10 cellular contexts compared by ENCODE assay signal in genomic region chr19:57820599-57820998, GRCh38. TPM values are rescaled to one million over a fixed set of nuclear protein-coding genes. Genes with fewer than 3 reads are reported as not detected.
DNase-seq lines count a peak whose midpoint lies in the region; ATAC-seq and TF ChIP-seq lines count a peak whose summit lies in the region.
"Had no signal": no experiment of that assay in that cellular context is flagged by ENCODE, and none has a peak within 500 bp of the region (broad histone marks: within the 10 kb centered on the region; RNA-seq: fewer than 3 reads in every experiment).

No MANE protein-coding gene starts in this region.

- H3K4ac ChIP-seq in mesendoderm (ENCODE audit: low read depth, low read length) = no peak overlapping the region

- no peak for ATAC-seq in Right ventricle myocardium inferior
- no peak for ATAC-seq in body of pancreas
- ATAC-seq in HG02884 (IDR thresholded peaks at IDR 0.05; ENCODE audit: unreplicated experiment) = no peak
- ATAC-seq in sciatic nerve = no peak

- H3K18ac ChIP-seq in mesendoderm (ENCODE audit: low read length) = no peak overlapping the region

- H3K4me3 ChIP-seq in left ventricle myocardium inferior (peak overlapping the region; percentile 85), body of pancreas (peak overlapping the region in 1 of 2 donors; percentile 64), mesendoderm (ENCODE audit: low read length) (peak overlapping the region; percentile 99), vagina (peak overlapping the region; percentile 60 to 96)

- TF ChIP-seq CTCF in left ventricle myocardium inferior (IDR thresholded peaks at IDR 0.05; ENCODE audit: borderline replicate concordance) (no peak), body of pancreas (IDR thresholded peaks at IDR 0.05) (no peak), vagina (IDR thresholded peaks at IDR 0.05) (no peak)

- H2BK15ac ChIP-seq in mesendoderm (replicated peaks; ENCODE audit: low read depth) = no peak overlapping the region

- WGBS in body of pancreas, 2 donors = 33 to 35% methylated on average over 6 of the region's 6 CpGs
- no CpG with 5 or more reads among the region's 6 CpGs for WGBS in mesendoderm (ENCODE audit: extremely low coverage, insufficient coverage, low lambda C conversion rate)

- no peak overlapping the region for H2BK120ac ChIP-seq in mesendoderm (ENCODE audit: low read depth, low read length)

- peaks cover 3% of the 10 kb centered on the region for H3K79me1 ChIP-seq in mesendoderm (ENCODE audit: low read length)

- peak overlapping the region; percentile 99 for H3K56ac ChIP-seq in mesendoderm (ENCODE audit: low read length)

- peak overlapping the region; percentile 99 for H3K9ac ChIP-seq in mesendoderm (ENCODE audit: low read length)

- intact Hi-C loops in left ventricle myocardium inferior (cut with micrococcal nuclease) (no loop called here), Right ventricle myocardium inferior (cut with DNase I) (no loop called here), body of pancreas (cut with DNase I) (no loop called here), vagina (cut with DNase I) (no loop called here), sciatic nerve (cut with DNase I) (no loop called here)

- peak overlapping the region; percentile 80 for H3K4me2 ChIP-seq in mesendoderm (ENCODE audit: low read length)

- DNase-seq in left ventricle myocardium inferior (no peak), Right ventricle myocardium inferior (ENCODE audit: missing footprints) (no peak), body of pancreas (no peak), mesendoderm (no peak), vagina (ENCODE audit: extremely low spot score in 2 of 2) (no peak), T-helper 9 cell (no peak), sciatic nerve (ENCODE audit: low spot score) (no peak)
- DNase-seq: activated CD4-positive, alpha-beta T cell treated with anti-CD3 and anti-CD28 coated beads for 1 hour; left colon had no signal

- H3K36me3 ChIP-seq in left ventricle myocardium inferior = no peaks in the 10 kb centered on the region
- no peaks in the 10 kb centered on the region for H3K36me3 ChIP-seq in body of pancreas (replicated peaks in 1 of 2; ENCODE audit: insufficient read depth in 1 of 2, low read depth in 2 of 2)
- H3K36me3 ChIP-seq in mesendoderm (ENCODE audit: control insufficient read depth, insufficient read depth, low read length) = peaks cover 2% of the 10 kb centered on the region
- no peaks in the 10 kb centered on the region for H3K36me3 ChIP-seq in vagina

- H4K8ac ChIP-seq in mesendoderm (ENCODE audit: low read depth, low read length) = no peak overlapping the region

- peaks cover 54% of the 10 kb centered on the region for H3K79me2 ChIP-seq in mesendoderm (ENCODE audit: control insufficient read depth, insufficient read depth, low read length)

- TF ChIP-seq POLR2A in body of pancreas (IDR thresholded peaks at IDR 0.05) (no peak), vagina (IDR thresholded peaks at IDR 0.05) (no peak)

- H2AK5ac ChIP-seq in mesendoderm (ENCODE audit: low read length) = no peak overlapping the region

- H3K9me3 ChIP-seq in left ventricle myocardium inferior (replicated peaks) = no peaks in the 10 kb centered on the region
- no peaks in the 10 kb centered on the region for H3K9me3 ChIP-seq in body of pancreas
- no peaks in the 10 kb centered on the region for H3K9me3 ChIP-seq in vagina

- no peak overlapping the region for H3K23ac ChIP-seq in mesendoderm (ENCODE audit: low read length)

- peaks cover 41% of the 10 kb centered on the region for H3K4me1 ChIP-seq in left ventricle myocardium inferior
- peaks cover 53% of the 10 kb centered on the region for H3K4me1 ChIP-seq in body of pancreas
- H3K4me1 ChIP-seq in mesendoderm (ENCODE audit: control insufficient read depth, low read depth, low read length) = peaks cover 2% of the 10 kb centered on the region
- peaks cover 30% of the 10 kb centered on the region for H3K4me1 ChIP-seq in vagina

- H2BK5ac ChIP-seq in mesendoderm (ENCODE audit: low read length) = no peak overlapping the region

- no peak overlapping the region for H4K5ac ChIP-seq in mesendoderm (ENCODE audit: low read length)

- no peaks in the 10 kb centered on the region for H3K27me3 ChIP-seq in left ventricle myocardium inferior (ENCODE audit: low read depth)
- H3K27me3 ChIP-seq in body of pancreas = no peaks in the 10 kb centered on the region
- H3K27me3 ChIP-seq in mesendoderm (ENCODE audit: insufficient read depth, low read length, poor library complexity) = no peaks in the 10 kb centered on the region
- H3K27me3 ChIP-seq in vagina = no peaks in the 10 kb centered on the region

- H3K27ac ChIP-seq in left ventricle myocardium inferior (replicated peaks) (peak overlapping the region; percentile 87), body of pancreas (peak overlapping the region in 3 of 4 donors; percentile 23 to 90 (median 88)), mesendoderm (ENCODE audit: low read depth, low read length) (no peak overlapping the region), vagina (peak overlapping the region; percentile 82)

RNA-seq across cellular contexts. Expression of gene ZNF552, which starts 5.9 kb away (rescaled TPM):
- total RNA-seq in left ventricle myocardium inferior (3.9 TPM), Right ventricle myocardium inferior (4.7 TPM), body of pancreas (10 to 100 TPM in 1 of 2 donors, 1 to 10 TPM in 1; 9.6 to 71.5 TPM), vagina (24.1 TPM), sciatic nerve (6.6 TPM)
- polyA plus RNA-seq in mesendoderm (2013, experiment 1 of 2) = 7.8 TPM
- 8.2 TPM for polyA plus RNA-seq in mesendoderm (2013, experiment 2 of 2)

RNA-seq across cellular contexts. Expression of gene ZNF587B, which starts 9.5 kb away (rescaled TPM):
- total RNA-seq in left ventricle myocardium inferior (6.7 TPM), Right ventricle myocardium inferior (7.5 TPM), body of pancreas (10 to 100 TPM; 18.7 to 36.6 TPM), vagina (17.9 TPM), sciatic nerve (13.2 TPM)
- 22.6 TPM for polyA plus RNA-seq in mesendoderm (2013, experiment 1 of 2)
- 21.8 TPM for polyA plus RNA-seq in mesendoderm (2013, experiment 2 of 2)

RNA-seq across cellular contexts. Expression of gene ZNF587, which starts 29.1 kb away (rescaled TPM):
- total RNA-seq in left ventricle myocardium inferior (20.0 TPM), Right ventricle myocardium inferior (16.4 TPM), body of pancreas (10 to 100 TPM; 13.7 to 20.1 TPM), vagina (17.7 TPM), sciatic nerve (40.1 TPM)
- polyA plus RNA-seq in mesendoderm (2013, experiment 1 of 2) = 15.6 TPM
- 15.9 TPM for polyA plus RNA-seq in mesendoderm (2013, experiment 2 of 2)

RNA-seq across cellular contexts. Expression of gene ZNF586, which starts 51.1 kb away (rescaled TPM):
- total RNA-seq in left ventricle myocardium inferior = 12.0 TPM
- total RNA-seq in Right ventricle myocardium inferior = 9.7 TPM
- total RNA-seq in body of pancreas = 10 to 100 TPM in 1 of 2 donors, 1 to 10 TPM in 1; 4.2 to 33.6 TPM
- polyA plus RNA-seq in mesendoderm (2013, experiment 1 of 2) = 8.3 TPM
- polyA plus RNA-seq in mesendoderm (2013, experiment 2 of 2) = 8.8 TPM
- 24.3 TPM for total RNA-seq in vagina
- 20.0 TPM for total RNA-seq in sciatic nerve
